In genomic region chr16:3112058-3112880, GRCh38 we compare ENCODE assay signal across 8 cellular contexts. TPM values are rescaled to one million over a fixed set of nuclear protein-coding genes. Genes with fewer than 3 reads are reported as not detected.
DNase-seq lines count a peak whose midpoint lies in the region; ATAC-seq and TF ChIP-seq lines count a peak whose summit lies in the region.

Gene ZNF205, plus strand, starts transcription at chr16:3112586. Its CDS starts 845 bp downstream, at chr16:3113431.

- H3K9me3 ChIP-seq in cardiac muscle cell (ENCODE audit: low read depth): no peaks in the 10 kb centered on the region
- H3K9me3 ChIP-seq in trophoblast cell (ENCODE audit: insufficient read depth, low read depth, low read length): no peaks in the 10 kb centered on the region

- DNase-seq in DMS114 treated with DMSO at 0.1 percent for 48 hours (lab: John Stamatoyannopoulos, UW; ENCODE audit: unreplicated experiment) (peak; percentile 58), NCI-H1417 treated with DMSO at 0.1 percent for 48 hours (lab: John Stamatoyannopoulos, UW) (peak; percentile 39), cardiac muscle cell (ENCODE audit: low read depth in 1 of 2, low spot score in 1 of 2) (peak; percentile 77 to 78), trophoblast cell (peak in 1 of 2 donors; percentile 45)
- DNase-seq in stimulated activated CD4-positive, alpha-beta T cell treated with anti-CD3 and anti-CD28 coated beads, Interleukin-2, amount 100 ng/mL, for 24 hours: no peak

- H3K79me1 ChIP-seq in trophoblast cell (ENCODE audit: low read length): peaks cover 3% of the 10 kb centered on the region

- H3K4me1 ChIP-seq in cardiac muscle cell (ENCODE audit: low read depth): peaks cover 13% of the 10 kb centered on the region
- H3K4me1 ChIP-seq in trophoblast cell (ENCODE audit: control insufficient read depth in 1 of 2, insufficient read depth in 2 of 2, low read length in 2 of 2): peaks cover 19 to 21% of the 10 kb centered on the region in 2 experiments

- H2AFZ ChIP-seq in trophoblast cell (ENCODE audit: insufficient read depth, low read length, poor library complexity): peak within 1 kb of the TSS; percentile 57

- H3K27ac ChIP-seq in adipose tissue (ENCODE audit: low read depth, low read length) (no peak within 1 kb of the TSS), cardiac muscle cell (peak within 1 kb of the TSS; percentile 53), trophoblast cell (ENCODE audit: low read depth, low read length) (no peak within 1 kb of the TSS)

- peak within 1 kb of the TSS; percentile 11 for H2AK5ac ChIP-seq in trophoblast cell (ENCODE audit: low read length)

- peak within 1 kb of the TSS; percentile 41 for H2BK120ac ChIP-seq in trophoblast cell (ENCODE audit: insufficient read depth, low read length, poor library complexity)

- no peaks in the 10 kb centered on the region for H3K36me3 ChIP-seq in cardiac muscle cell
- H3K36me3 ChIP-seq in trophoblast cell (ENCODE audit: control insufficient read depth in 1 of 2, insufficient read depth in 2 of 2, low read length in 2 of 2): peaks cover 20 to 25% of the 10 kb centered on the region in 2 experiments

- peak within 1 kb of the TSS; percentile 84 for H4K8ac ChIP-seq in trophoblast cell (ENCODE audit: low read depth, low read length)

- TF ChIP-seq CTCF in cardiac muscle cell (IDR thresholded peaks at IDR 0.05; ENCODE audit: low read depth, low read length): no peak

- peak within 1 kb of the TSS; percentile 99 for H3K4me2 ChIP-seq in trophoblast cell (ENCODE audit: low read length)

- H3K14ac ChIP-seq in trophoblast cell (ENCODE audit: low read length): peak within 1 kb of the TSS; percentile 50

- peaks cover 4% of the 10 kb centered on the region for H3K79me2 ChIP-seq in trophoblast cell (ENCODE audit: control insufficient read depth, insufficient read depth, low read length, poor library complexity)

- peak within 1 kb of the TSS; percentile 71 for H3K18ac ChIP-seq in trophoblast cell (ENCODE audit: low read length)

- ATAC-seq in GM18868 (IDR thresholded peaks at IDR 0.05; ENCODE audit: unreplicated experiment): no peak
- ATAC-seq in GM21367 (IDR thresholded peaks at IDR 0.05; ENCODE audit: unreplicated experiment): no peak

- peak within 1 kb of the TSS; percentile 18 for H3K4ac ChIP-seq in trophoblast cell (ENCODE audit: low read depth, low read length)

- H3K4me3 ChIP-seq in cardiac muscle cell (peak within 1 kb of the TSS; percentile 99), trophoblast cell (ENCODE audit: low read depth, low read length) (peak within 1 kb of the TSS; percentile 87)

- peak within 1 kb of the TSS; percentile 57 for H4K12ac ChIP-seq in trophoblast cell (ENCODE audit: low read depth, low read length)

- peak within 1 kb of the TSS; percentile 82 for H4K91ac ChIP-seq in trophoblast cell (ENCODE audit: low read depth, low read length)

- H2BK5ac ChIP-seq in trophoblast cell (ENCODE audit: low read depth, low read length, poor library complexity): no peak within 1 kb of the TSS

- H3K9ac ChIP-seq in trophoblast cell (ENCODE audit: low read length): peak within 1 kb of the TSS; percentile 93

- no peak within 1 kb of the TSS for H3K23ac ChIP-seq in trophoblast cell (ENCODE audit: low read length)

- WGBS in adipose tissue, 3 donors: 6 to 19% (median 12%) methylated on average over 23 of the region's 23 CpGs
- no CpG with 5 or more reads among the region's 23 CpGs for WGBS in trophoblast cell (ENCODE audit: extremely low coverage, insufficient coverage, insufficient read length)

- H2BK12ac ChIP-seq in trophoblast cell (ENCODE audit: low read length): no peak within 1 kb of the TSS

- no peaks in the 10 kb centered on the region for H3K27me3 ChIP-seq in cardiac muscle cell
- H3K27me3 ChIP-seq in trophoblast cell (ENCODE audit: insufficient read depth, low read length): no peaks in the 10 kb centered on the region

RNA-seq across cellular contexts. Expression of gene ZNF205, which starts in this region (rescaled TPM):
- 10 to 100 TPM in 2 of 3 donors, 1 to 10 TPM in 1; 8.7 to 16.0 (median 13.2) TPM for polyA plus RNA-seq in adipose tissue
- 26.7 and 37.3 TPM in 2 replicates for total RNA-seq in cardiac muscle cell
- polyA plus RNA-seq in cardiac muscle cell: 13.2 and 14.4 TPM in 2 replicates
- polyA plus RNA-seq in trophoblast cell (2013): 8.4 and 8.7 TPM in 2 replicates

Comparison
In these comparisons a context has a peak if more than half of its experiments do, and no peak if none do; other contexts are left out.
1. DNase-seq: peak in DMS114 treated with DMSO at 0.1 percent for 48 hours (single experiment), NCI-H1417 treated with DMSO at 0.1 percent for 48 hours (single experiment) and cardiac muscle cell (2 of 2); none in stimulated activated CD4-positive, alpha-beta T cell treated with anti-CD3 and anti-CD28 coated beads, Interleukin-2, amount 100 ng/mL, for 24 hours (0 of 2).